15 cellular contexts compared by ENCODE assay signal in genomic region chr6:1864496-1864895, GRCh38.
A peak's percentile ranks its signal among the peaks of the same experiment; 100 is the strongest.
DNase-seq lines count a peak whose midpoint lies in the region; ATAC-seq and TF ChIP-seq lines count a peak whose summit lies in the region.
"Had no signal": no experiment of that assay in that cellular context is flagged by ENCODE, and none has a peak within 500 bp of the region (broad histone marks: within the 10 kb centered on the region; RNA-seq: fewer than 3 reads in every experiment).

No MANE protein-coding gene starts in this region.

- H4K20me1 ChIP-seq in PC-9 (ENCODE audit: insufficient read depth), result no peaks in the 10 kb centered on the region

- no peaks in the 10 kb centered on the region for H3K4me1 Mint-ChIP-seq in activated CD4-positive, alpha-beta T cell treated with anti-CD3 and anti-CD28 coated beads, Interleukin-2, amount 10 ng/mL, durations not matched to agents 24 days and 14 days

- BruUV-seq in PC-9 (replicated peaks; lab: Mats Ljungman, UMichigan), result no TSS peak

- no peaks in the 10 kb centered on the region for H3F3A ChIP-seq in PC-9 (ENCODE audit: insufficient read depth, low read depth)

- CTCF ChIA-PET in HEK293T (lab: Yijun Ruan, JAX), result interaction anchor here (1.0 kb wide), 1 partner anchor 29 kb away, joined by 3 read pairs; no protein-coding TSS in a partner anchor
- CTCF ChIA-PET in PC-9 (lab: Charles Lee), result interaction anchor here (0.6 kb wide), 1 partner anchor 16 kb away, joined by 8 read pairs; no protein-coding TSS in a partner anchor

- H3K79me2 ChIP-seq in PC-9 (ENCODE audit: low read depth), result no peaks in the 10 kb centered on the region

- no peak overlapping the region for H3K27ac Mint-ChIP-seq in activated CD4-positive, alpha-beta T cell treated with anti-CD3 and anti-CD28 coated beads, Interleukin-2, amount 10 ng/mL, durations not matched to agents 24 days and 14 days
- H3K27ac Mint-ChIP-seq: dendritic cell treated with granulocyte-macrophage colony-stimulating factor and Interleukin-4, amounts not matched to agents 40 ng/mL and 50 ng/mL, for 4 days; stimulated activated naive CD8-positive, alpha-beta T cell treated with anti-CD3 and anti-CD28 coated beads, Interleukin-15, Interleukin-2, amounts not matched to agents 100 ng/mL and 50 ng/mL, for 24 hours had no signal

- H3K27me3 ChIP-seq in PC-9 (ENCODE audit: insufficient read depth, low read depth), result no peaks in the 10 kb centered on the region
- no peaks in the 10 kb centered on the region for H3K27me3 ChIP-seq in gastroesophageal sphincter

- H3K36me3 ChIP-seq in PC-9 (ENCODE audit: low read depth) (no peaks in the 10 kb centered on the region), gastroesophageal sphincter (no peaks in the 10 kb centered on the region)

- H3K4me3 Mint-ChIP-seq in activated CD4-positive, alpha-beta T cell treated with anti-CD3 and anti-CD28 coated beads, Interleukin-2, amount 10 ng/mL, durations not matched to agents 24 days and 14 days, result no peak overlapping the region
- H3K4me3 Mint-ChIP-seq: activated T-cell treated with anti-CD3 and anti-CD28 coated beads, Interleukin-2, amount 50 U/mL, for 4 hours; dendritic cell treated with granulocyte-macrophage colony-stimulating factor and Interleukin-4, amounts not matched to agents 40 ng/mL and 50 ng/mL, for 4 days; stimulated activated naive CD8-positive, alpha-beta T cell treated with anti-CD3 and anti-CD28 coated beads, Interleukin-15, Interleukin-2, amounts not matched to agents 100 ng/mL and 50 ng/mL, for 24 hours had no signal

- no peak overlapping the region for H2AFZ ChIP-seq in PC-9

- no peaks in the 10 kb centered on the region for H3K36me3 Mint-ChIP-seq in activated CD4-positive, alpha-beta T cell treated with anti-CD3 and anti-CD28 coated beads, Interleukin-2, amount 10 ng/mL, durations not matched to agents 24 days and 14 days (ENCODE audit: low read depth)

- no peak for ATAC-seq in gastroesophageal sphincter
- no peak for ATAC-seq in HG03196 (IDR thresholded peaks at IDR 0.05; ENCODE audit: unreplicated experiment)
- ATAC-seq: activated T-cell treated with anti-CD3 and anti-CD28 coated beads, Interleukin-2, amount 50 U/mL, for 4 hours; psoas muscle had no signal

- no peak for TF ChIP-seq POLR2A in gastroesophageal sphincter (IDR thresholded peaks at IDR 0.05)

- no peak overlapping the region for H3K27ac ChIP-seq in PC-9
- H3K27ac ChIP-seq in gastroesophageal sphincter, result no peak overlapping the region
- H3K27ac ChIP-seq in substantia nigra (ENCODE audit: low read depth, low read length, poor library complexity, severe bottlenecking), result no peak overlapping the region
- H3K27ac ChIP-seq: psoas muscle had no signal

- TF ChIP-seq EP300 in gastroesophageal sphincter (IDR thresholded peaks at IDR 0.05), result no peak

- in situ Hi-C loops in Caki2 (cut with HindIII; ENCODE audit: low pct_unique_long_range_greater_than_20kb, low sequenced_read_pairs), result no loop called here

- POLR2A ChIA-PET in HEK293T (lab: Yijun Ruan, JAX), result no interaction called here
- POLR2A ChIA-PET in PC-9 (lab: Charles Lee; ENCODE audit: unreplicated experiment), result no interaction called here

- H3K9me3 Mint-ChIP-seq in activated CD4-positive, alpha-beta T cell treated with anti-CD3 and anti-CD28 coated beads, Interleukin-2, amount 10 ng/mL, durations not matched to agents 24 days and 14 days, result no peaks in the 10 kb centered on the region
- H3K9me3 Mint-ChIP-seq: activated T-cell treated with anti-CD3 and anti-CD28 coated beads, Interleukin-2, amount 50 U/mL, for 4 hours; dendritic cell treated with granulocyte-macrophage colony-stimulating factor and Interleukin-4, amounts not matched to agents 40 ng/mL and 50 ng/mL, for 4 days; stimulated activated naive CD8-positive, alpha-beta T cell treated with anti-CD3 and anti-CD28 coated beads, Interleukin-15, Interleukin-2, amounts not matched to agents 100 ng/mL and 50 ng/mL, for 24 hours had no signal

- no peak for TF ChIP-seq CTCF in PC-9 (conservative IDR thresholded peaks at IDR 0.05)
- no peak for TF ChIP-seq CTCF in gastroesophageal sphincter (IDR thresholded peaks at IDR 0.05)

- H3K9me3 ChIP-seq in PC-9 (ENCODE audit: insufficient read depth, low read depth), result no peaks in the 10 kb centered on the region
- H3K9me3 ChIP-seq in gastroesophageal sphincter, result no peaks in the 10 kb centered on the region
- H3K9me3 ChIP-seq: psoas muscle had no signal

- no peaks in the 10 kb centered on the region for H3K9me2 ChIP-seq in PC-9 (ENCODE audit: insufficient read depth)

- intact Hi-C loops in PC-9 (cut with micrococcal nuclease; ENCODE audit: unreplicated experiment), result no loop called here
- intact Hi-C loops in activated CD4-positive, alpha-beta T cell treated with anti-CD3 and anti-CD28 coated beads, Interleukin-2, amount 10 ng/mL, durations not matched to agents 24 days and 14 days (cut with micrococcal nuclease), result no loop called here

- H3K4me2 ChIP-seq in PC-9, result peak overlapping the region; percentile 29; the same call in 1 of the 2 replicates

- DNase-seq in Caki2 (ENCODE audit: low read depth), result peak; percentile 55
- peak; percentile 54 for DNase-seq in HEK293T (ENCODE audit: extremely low spot score)
- peak; percentile 12 to 59 for DNase-seq in PC-9
- peak; percentile 51 for DNase-seq in iPS-NIHi7 (ENCODE audit: extremely low spot score)
- DNase-seq in activated CD4-positive, alpha-beta T cell treated with anti-CD3 and anti-CD28 coated beads, Interleukin-2, amount 10 ng/mL, durations not matched to agents 24 days and 14 days, result no peak
- DNase-seq in substantia nigra (lab: John Stamatoyannopoulos, UW), result no peak
- DNase-seq: activated CD4-positive, alpha-beta T cell treated with anti-CD3 and anti-CD28 coated beads for 1 hour; activated T-cell treated with anti-CD3 and anti-CD28 coated beads, Interleukin-2, amount 50 U/mL, for 4 hours; AML-193; H7; psoas muscle had no signal

- H3K4me3 ChIP-seq in PC-9 (no peak overlapping the region), gastroesophageal sphincter (no peak overlapping the region)
- H3K4me3 ChIP-seq: psoas muscle had no signal

- H3K4me1 ChIP-seq in PC-9 (replicated peaks; ENCODE audit: insufficient read depth) (peaks cover 15% of the 10 kb centered on the region), gastroesophageal sphincter (no peaks in the 10 kb centered on the region)
- H3K4me1 ChIP-seq: psoas muscle had no signal

- H3K27me3 Mint-ChIP-seq in activated CD4-positive, alpha-beta T cell treated with anti-CD3 and anti-CD28 coated beads, Interleukin-2, amount 10 ng/mL, durations not matched to agents 24 days and 14 days, result peaks cover 2% of the 10 kb centered on the region
- H3K27me3 Mint-ChIP-seq: dendritic cell treated with granulocyte-macrophage colony-stimulating factor and Interleukin-4, amounts not matched to agents 40 ng/mL and 50 ng/mL, for 4 days; stimulated activated naive CD8-positive, alpha-beta T cell treated with anti-CD3 and anti-CD28 coated beads, Interleukin-15, Interleukin-2, amounts not matched to agents 100 ng/mL and 50 ng/mL, for 24 hours had no signal

- WGBS in gastroesophageal sphincter (ENCODE audit: low coverage in 1 of 2), 2 donors, result 92 to 100% methylated on average over 1 to 3 of the region's 3 CpGs

TF ChIP-seq in HEK293T, 16 proteins besides CTCF, POLR2A, EP300 and RAD21:
- TF ChIP-seq CTBP1 (IDR thresholded peaks at IDR 0.05; ENCODE audit: borderline replicate concordance) (no peak), PKNOX1 (IDR thresholded peaks at IDR 0.05) (peak; percentile 84)

Comparison
In these comparisons a context has a peak if more than half of its experiments do, and no peak if none do; other contexts are left out.
1. DNase-seq: peak in Caki2 (single experiment), HEK293T (single experiment), PC-9 (2 of 2) and iPS-NIHi7 (single experiment); none in activated CD4-positive, alpha-beta T cell treated with anti-CD3 and anti-CD28 coated beads, Interleukin-2, amount 10 ng/mL, durations not matched to agents 24 days and 14 days (single experiment) and substantia nigra (0 of 49).